In genomic region chr7:141697211-141697871, GRCh38 we compare ENCODE assay signal across 15 cellular contexts. TPM values are rescaled to one million over a fixed set of nuclear protein-coding genes. Genes with fewer than 3 reads are reported as not detected.
DNase-seq lines count a peak whose midpoint lies in the region; ATAC-seq and TF ChIP-seq lines count a peak whose summit lies in the region.
"Had no signal": no experiment of that assay in that cellular context is flagged by ENCODE, and none has a peak within 500 bp of the region (broad histone marks: within the 10 kb centered on the region; RNA-seq: fewer than 3 reads in every experiment).

No MANE protein-coding gene starts in this region.

- no peak for TF ChIP-seq CTCF in MCF 10A (IDR thresholded peaks at IDR 0.05; ENCODE audit: unreplicated experiment)
- TF ChIP-seq CTCF in breast epithelium (IDR thresholded peaks at IDR 0.05): no peak
- no peak for TF ChIP-seq CTCF in epithelial cell of proximal tubule (conservative IDR thresholded peaks at IDR 0.05; ENCODE audit: low read depth, low read length)

- no peaks in the 10 kb centered on the region for H3K36me3 ChIP-seq in breast epithelium
- H3K36me3 ChIP-seq: tibial nerve had no signal

- H3K4me3 Mint-ChIP-seq in MCF 10A (ENCODE audit: unreplicated experiment): no peak overlapping the region
- no peak overlapping the region for H3K4me3 Mint-ChIP-seq in stimulated activated memory B cell treated with anti-CD40 and anti-IgM and Interleukin-4, amounts not matched to agents 10 μg/mL and 1 μg/mL and 100 μg/mL, for 72 hours

- H3K27me3 Mint-ChIP-seq in MCF 10A (ENCODE audit: insufficient read depth, unreplicated experiment): no peaks in the 10 kb centered on the region
- H3K27me3 Mint-ChIP-seq in stimulated activated memory B cell treated with anti-CD40 and anti-IgM and Interleukin-4, amounts not matched to agents 10 μg/mL and 1 μg/mL and 100 μg/mL, for 72 hours: no peaks in the 10 kb centered on the region
- H3K27me3 Mint-ChIP-seq: progenitor cell of endocrine pancreas had no signal

- no peak overlapping the region for H3K27ac ChIP-seq in breast epithelium
- H3K27ac ChIP-seq: tibial nerve had no signal

- no peaks in the 10 kb centered on the region for H3K9me3 ChIP-seq in breast epithelium
- H3K9me3 ChIP-seq: tibial nerve had no signal

- H3K9me3 Mint-ChIP-seq in MCF 10A (ENCODE audit: unreplicated experiment): no peaks in the 10 kb centered on the region
- H3K9me3 Mint-ChIP-seq in stimulated activated memory B cell treated with anti-CD40 and anti-IgM and Interleukin-4, amounts not matched to agents 10 μg/mL and 1 μg/mL and 100 μg/mL, for 72 hours: no peaks in the 10 kb centered on the region

- H3K4me1 ChIP-seq in breast epithelium: no peaks in the 10 kb centered on the region

- H3K27ac Mint-ChIP-seq in MCF 10A (ENCODE audit: low read depth, unreplicated experiment): no peak overlapping the region
- H3K27ac Mint-ChIP-seq in stimulated activated memory B cell treated with anti-CD40 and anti-IgM and Interleukin-4, amounts not matched to agents 10 μg/mL and 1 μg/mL and 100 μg/mL, for 72 hours: peak overlapping the region; percentile 36

- CTCF ChIA-PET in MCF 10A (lab: Yijun Ruan, JAX): interaction anchor here (0.9 kb wide), 1 partner anchor 40 kb away, joined by 3 read pairs; the partner anchor contains the start of gene SSBP1

- TF ChIP-seq POLR2A in breast epithelium (IDR thresholded peaks at IDR 0.05): no peak

- DNase-seq in MCF 10A (ENCODE audit: unreplicated experiment) (peak; percentile 60), breast epithelium (ENCODE audit: low spot score in 2 of 2) (no peak), RKO (ENCODE audit: low spot score) (peak; percentile 30), epithelial cell of proximal tubule (ENCODE audit: low read depth) (peak; percentile 32), KG1 (lab: John Stamatoyannopoulos, UW) (no peak)
- no peak for DNase-seq in stimulated activated CD4-positive, alpha-beta T cell treated with anti-CD3 and anti-CD28 coated beads, Interleukin-2, amount 100 ng/mL, for 48 hours
- DNase-seq: AML-193, NCI-H446 treated with DMSO at 0.1 percent for 48 hours had no signal

- no peaks in the 10 kb centered on the region for H3K27me3 ChIP-seq in breast epithelium
- H3K27me3 ChIP-seq: tibial nerve had no signal

- H3K4me3 ChIP-seq in breast epithelium: no peak overlapping the region
- H3K4me3 ChIP-seq in epithelial cell of proximal tubule (ENCODE audit: low read depth, low read length): no peak overlapping the region
- H3K4me3 ChIP-seq: tibial nerve had no signal

- no TSS peak for BruUV-seq in MCF 10A (replicated peaks; lab: Mats Ljungman, UMichigan)

- no peak for ATAC-seq in stimulated activated memory B cell treated with anti-CD40 and anti-IgM and Interleukin-4, amounts not matched to agents 10 μg/mL and 1 μg/mL and 100 μg/mL, for 72 hours
- no peak for ATAC-seq in HG03460 (IDR thresholded peaks at IDR 0.05; ENCODE audit: unreplicated experiment)

- peaks cover 6% of the 10 kb centered on the region for H3K36me3 Mint-ChIP-seq in MCF 10A (ENCODE audit: insufficient read depth, unreplicated experiment)
- H3K36me3 Mint-ChIP-seq in stimulated activated memory B cell treated with anti-CD40 and anti-IgM and Interleukin-4, amounts not matched to agents 10 μg/mL and 1 μg/mL and 100 μg/mL, for 72 hours: no peaks in the 10 kb centered on the region

- POLR2A ChIA-PET in MCF 10A (lab: Yijun Ruan, JAX): interaction anchor here (1.0 kb wide), 1 partner anchor 41 kb away, joined by 3 read pairs; the partner anchor contains the start of gene SSBP1

- H3K4me1 Mint-ChIP-seq in MCF 10A (ENCODE audit: insufficient read depth, unreplicated experiment): peaks cover 30% of the 10 kb centered on the region
- peaks cover 76% of the 10 kb centered on the region for H3K4me1 Mint-ChIP-seq in stimulated activated memory B cell treated with anti-CD40 and anti-IgM and Interleukin-4, amounts not matched to agents 10 μg/mL and 1 μg/mL and 100 μg/mL, for 72 hours

- intact Hi-C loops in MCF 10A (cut with micrococcal nuclease): no loop called here
- intact Hi-C loops in breast epithelium (cut with DNase I; ENCODE audit: low total_unique reads): no loop called here

RNA-seq across cellular contexts. Expression of gene DENND11, which starts 4.6 kb away (rescaled TPM):
- total RNA-seq in MCF 10A (2022): 8.4 and 9.3 TPM in 2 replicates
- total RNA-seq in breast epithelium: 10 to 100 TPM; 14.1 to 49.2 (median 32.1) TPM
- 9.7 and 12.2 TPM in 2 replicates for total RNA-seq in epithelial cell of proximal tubule

RNA-seq across cellular contexts. Expression of gene WEE2, which starts 10.8 kb away (rescaled TPM):
- total RNA-seq in MCF 10A (2022) (not detected in 2 replicates), breast epithelium (not detected), epithelial cell of proximal tubule (not detected in 2 replicates)
- total RNA-seq: activated CD8-positive, alpha-beta memory T cell treated with anti-CD3 and anti-CD28 coated beads for 36 hours; fibroblast of lung; liver; tibial nerve had no signal

RNA-seq across cellular contexts. Expression of gene SSBP1, which starts 40.8 kb away (rescaled TPM):
- total RNA-seq in MCF 10A (2022) (269 and 340 TPM in 2 replicates), breast epithelium (100 to 1,000 TPM in 2 of 3 donors, 10 to 100 TPM in 1; 93.4 to 114 (median 112) TPM), epithelial cell of proximal tubule (246 and 313 TPM in 2 replicates)

Comparison
In these comparisons a context has a peak if more than half of its experiments do, and no peak if none do; other contexts are left out.
1. DNase-seq: peak in MCF 10A (single experiment), RKO (single experiment) and epithelial cell of proximal tubule (single experiment); none in breast epithelium (0 of 2), stimulated activated CD4-positive, alpha-beta T cell treated with anti-CD3 and anti-CD28 coated beads, Interleukin-2, amount 100 ng/mL, for 48 hours (0 of 2) and KG1 (single experiment).